ENCODE assay signal across 14 cellular contexts in the genomic region with DNA sequence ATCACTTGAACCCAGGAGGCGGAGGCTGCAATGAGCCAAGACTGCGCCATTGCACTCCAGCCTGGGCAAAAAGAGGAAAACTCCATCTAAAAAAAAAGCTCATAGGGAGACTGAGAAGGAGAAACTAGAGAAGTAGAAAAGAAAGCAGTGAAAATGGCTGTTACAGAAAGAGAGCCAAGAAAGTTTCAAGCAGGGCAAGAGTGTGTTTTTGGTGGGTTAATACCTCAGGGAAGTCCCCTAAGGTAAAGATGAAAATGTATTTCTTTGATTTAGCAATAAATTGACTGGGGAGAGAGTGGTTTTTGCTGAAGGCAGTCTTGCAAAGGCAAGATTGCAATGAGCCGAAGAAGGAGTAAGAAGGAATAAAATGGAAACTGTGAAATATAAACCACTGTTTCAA. TPM values are rescaled to one million over a fixed set of nuclear protein-coding genes. Genes with fewer than 3 reads are reported as not detected.
DNase-seq lines count a peak whose midpoint lies in the region; ATAC-seq, FAIRE-seq and TF ChIP-seq lines count a peak whose summit lies in the region.
"Had no signal": no experiment of that assay in that cellular context is flagged by ENCODE, and none has a peak within 500 bp of the region (broad histone marks: within the 10 kb centered on the region; RNA-seq: fewer than 3 reads in every experiment).

No MANE protein-coding gene starts in this region.

- H3K4ac ChIP-seq in H1 (replicated peaks; ENCODE audit: insufficient read length, low read depth, low read length): no peak overlapping the region

- H3K4me3 ChIP-seq in GM12865 (ENCODE audit: low read depth, low read length): peak overlapping the region; percentile 27; the same call in 1 of the 2 replicates
- H3K4me3 ChIP-seq in OCI-LY1 (ENCODE audit: low read depth, low read length, poor library complexity, severe bottlenecking): no peak overlapping the region
- no peak overlapping the region for H3K4me3 ChIP-seq in H1 (ENCODE audit: extremely low read depth in 1 of 4, insufficient read depth in 2 of 4, low read depth in 3 of 4, low read length in 4 of 4)
- H3K4me3 ChIP-seq in thoracic aorta: peak overlapping the region; percentile 10
- no peak overlapping the region for H3K4me3 ChIP-seq in colonic mucosa
- no peak overlapping the region for H3K4me3 ChIP-seq in stomach

- H3K9ac ChIP-seq in OCI-LY1 (ENCODE audit: low read length) (no peak overlapping the region), H1 (replicated peaks in 1 of 4; ENCODE audit: extremely low read depth in 1 of 4, low read depth in 3 of 4, low read length in 3 of 4) (no peak overlapping the region), colonic mucosa (ENCODE audit: low read depth in 2 of 2, low read length in 2 of 2) (no peak overlapping the region)

- POLR2A ChIA-PET in H1 (lab: Charles Lee; ENCODE audit: partially characterized antibody): interaction anchor here (0.6 to 1.0 kb wide), 2 partner anchors 10 to 641 kb away, joined by 3 read pairs; partner anchors contain the start of gene DUSP16

- DNase-seq in GM12865 (ENCODE audit: low read depth) (peak; percentile 23), H1 (ENCODE audit: low read depth in 1 of 2, low spot score in 2 of 2) (no peak), thoracic aorta (ENCODE audit: low spot score) (no peak), colonic mucosa (no peak), stomach (no peak)
- DNase-seq: BE2C; CD4-positive, alpha-beta memory T cell; DMS79; IMR-90 had no signal

- no peak overlapping the region for H3K14ac ChIP-seq in H1 (ENCODE audit: insufficient read length)

- H2BK12ac ChIP-seq in H1 (ENCODE audit: low read depth, low read length): no peak overlapping the region

- H2BK120ac ChIP-seq in H1 (replicated peaks; ENCODE audit: low read depth, low read length): no peak overlapping the region

- no peak overlapping the region for H2BK20ac ChIP-seq in H1 (ENCODE audit: low read length)

- H3K27ac ChIP-seq in OCI-LY1 (ENCODE audit: low read depth, low read length, poor library complexity, severe bottlenecking) (no peak overlapping the region), H1 (ENCODE audit: low read depth, low read length) (no peak overlapping the region), thoracic aorta (peak overlapping the region in 1 of 2 donors; percentile 11), colonic mucosa (no peak overlapping the region), stomach (peak overlapping the region in 1 of 5 donors; percentile 15)
- H3K27ac ChIP-seq: C4-2B had no signal

- H3K79me2 ChIP-seq in OCI-LY1 (ENCODE audit: insufficient read depth, low read length): no peaks in the 10 kb centered on the region
- H3K79me2 ChIP-seq in H1 (ENCODE audit: control insufficient read depth in 1 of 2, insufficient read depth in 2 of 2, low read length in 2 of 2): no peaks in the 10 kb centered on the region

- no peak overlapping the region for H2BK5ac ChIP-seq in H1 (ENCODE audit: low read depth, low read length)

- TF ChIP-seq POLR2A in H1 (IDR thresholded peaks at IDR 0.05; ENCODE audit: control extremely low read depth in 1 of 2, low read depth in 2 of 2, low read length in 2 of 2) (no peak), stomach (IDR thresholded peaks at IDR 0.05) (no peak)

- no peak overlapping the region for H4K5ac ChIP-seq in H1 (ENCODE audit: insufficient read length, low read depth, low read length)

- no peak overlapping the region for H4K91ac ChIP-seq in H1 (replicated peaks; ENCODE audit: insufficient read length, low read length)

- H3K4me1 ChIP-seq in OCI-LY1 (ENCODE audit: insufficient read depth, low read length, severe bottlenecking): no peaks in the 10 kb centered on the region
- H3K4me1 ChIP-seq in H1 (replicated peaks in 1 of 4; ENCODE audit: control insufficient read depth in 3 of 4, insufficient read depth in 4 of 4, low read length in 3 of 4): no peaks in the 10 kb centered on the region
- no peaks in the 10 kb centered on the region for H3K4me1 ChIP-seq in thoracic aorta (ENCODE audit: control insufficient read depth in 1 of 2, low read depth in 2 of 2)
- H3K4me1 ChIP-seq in colonic mucosa: no peaks in the 10 kb centered on the region
- H3K4me1 ChIP-seq in stomach: no peaks in the 10 kb centered on the region
- H3K4me1 ChIP-seq: BE2C had no signal

- no peak overlapping the region for H3K23ac ChIP-seq in H1 (ENCODE audit: insufficient read length)

- no peak for TF ChIP-seq CTCF in GM12865 (IDR thresholded peaks at IDR 0.05; ENCODE audit: insufficient read depth, low read depth, low read length, missing control alignments)
- TF ChIP-seq CTCF in OCI-LY1 (IDR thresholded peaks at IDR 0.05; ENCODE audit: low read length): no peak
- TF ChIP-seq CTCF in H1 (IDR thresholded peaks at IDR 0.05; ENCODE audit: control extremely low read depth in 1 of 3, insufficient read depth in 1 of 3, low read depth in 1 of 3, low read length in 3 of 3): no peak
- TF ChIP-seq CTCF in thoracic aorta (IDR thresholded peaks at IDR 0.05): no peak
- no peak for TF ChIP-seq CTCF in colonic mucosa (IDR thresholded peaks at IDR 0.05)
- no peak for TF ChIP-seq CTCF in stomach (IDR thresholded peaks at IDR 0.05)

- CTCF ChIA-PET in H1 (lab: Charles Lee; ENCODE audit: partially characterized antibody): interaction anchor here (0.7 to 2.8 kb wide), 4 partner anchors 9 to 141 kb away, joined by 3 to 13 read pairs (median 6); partner anchors contain the start of gene DUSP16

- ATAC-seq in thoracic aorta (ENCODE audit: insufficient number of reproducible peaks, low FRiP score, low read depth) (no peak), GM18909 (IDR thresholded peaks at IDR 0.05; ENCODE audit: poor library complexity, unreplicated experiment) (no peak)
- ATAC-seq: HCT116 had no signal

- no peak overlapping the region for H2BK15ac ChIP-seq in H1 (ENCODE audit: low read length)

- H3K79me1 ChIP-seq in H1 (ENCODE audit: low read depth, low read length): no peaks in the 10 kb centered on the region

- TF ChIP-seq RAD21 in H1 (IDR thresholded peaks at IDR 0.05 in 1 of 2, conservative IDR thresholded peaks at IDR 0.05 in 1 of 2; ENCODE audit: low read depth in 2 of 2, low read length in 2 of 2): no peak

- H2AK5ac ChIP-seq in H1 (ENCODE audit: low read depth, low read length): no peak overlapping the region

- H3K18ac ChIP-seq in H1 (ENCODE audit: extremely low read depth, low read length): no peak overlapping the region

- H4K8ac ChIP-seq in H1 (ENCODE audit: extremely low read depth, insufficient read depth, low read length): no peak overlapping the region

- H3K27me3 ChIP-seq in OCI-LY1 (ENCODE audit: insufficient read depth, low read length): no peaks in the 10 kb centered on the region
- H3K27me3 ChIP-seq in H1 (replicated peaks in 1 of 4; ENCODE audit: control insufficient read depth in 3 of 4, extremely low read depth in 1 of 4, insufficient read depth in 3 of 4, low read length in 3 of 4): no peaks in the 10 kb centered on the region
- no peaks in the 10 kb centered on the region for H3K27me3 ChIP-seq in thoracic aorta (replicated peaks; ENCODE audit: insufficient read depth)
- H3K27me3 ChIP-seq in colonic mucosa: no peaks in the 10 kb centered on the region
- H3K27me3 ChIP-seq in stomach: no peaks in the 10 kb centered on the region
- H3K27me3 ChIP-seq: BE2C had no signal

- TF ChIP-seq EP300 in H1 (IDR thresholded peaks at IDR 0.05; ENCODE audit: borderline replicate concordance in 1 of 2, low read depth in 2 of 2, low read length in 2 of 2): no peak
- TF ChIP-seq EP300 in stomach (IDR thresholded peaks at IDR 0.05): no peak

- no peaks in the 10 kb centered on the region for H3K9me2 ChIP-seq in OCI-LY1 (ENCODE audit: low read depth, low read length)

- no peak overlapping the region for H3K4me2 ChIP-seq in OCI-LY1 (ENCODE audit: low read length)
- H3K4me2 ChIP-seq in H1 (ENCODE audit: insufficient read depth in 1 of 2, low read depth in 2 of 2, low read length in 2 of 2): no peak overlapping the region

- no peak for FAIRE-seq in H1 (lab: Jason Lieb, UNC)
- FAIRE-seq: GM12892 had no signal

- no peaks in the 10 kb centered on the region for H3K9me3 ChIP-seq in OCI-LY1 (ENCODE audit: low read length)
- H3K9me3 ChIP-seq in H1 (ENCODE audit: insufficient read depth in 2 of 2, low read depth in 1 of 2, low read length in 1 of 2): no peaks in the 10 kb centered on the region
- no peaks in the 10 kb centered on the region for H3K9me3 ChIP-seq in thoracic aorta
- H3K9me3 ChIP-seq in colonic mucosa: no peaks in the 10 kb centered on the region
- no peaks in the 10 kb centered on the region for H3K9me3 ChIP-seq in stomach
- H3K9me3 ChIP-seq: BE2C had no signal

- H3K23me2 ChIP-seq in H1 (ENCODE audit: low read depth, low read length): no peaks in the 10 kb centered on the region

- H3K36me3 ChIP-seq in OCI-LY1 (ENCODE audit: insufficient read depth, low read length) (no peaks in the 10 kb centered on the region), H1 (ENCODE audit: control insufficient read depth in 2 of 4, insufficient read depth in 4 of 4, low read length in 3 of 4) (no peaks in the 10 kb centered on the region), thoracic aorta (no peaks in the 10 kb centered on the region), colonic mucosa (no peaks in the 10 kb centered on the region), stomach (no peaks in the 10 kb centered on the region)
- H3K36me3 ChIP-seq: BE2C had no signal

- WGBS in H1 (ENCODE audit: extremely low coverage in 1 of 2, insufficient coverage in 1 of 2, insufficient read length in 1 of 2, insufficient replicate concordance in 2 of 2, low coverage in 1 of 2, low lambda C conversion rate in 2 of 2, missing lambda C conversion rate in 1 of 2), 2 experiments: 93% methylated on average over 2 of the region's 3 CpGs; no CpG with 5 or more reads in 1 of the 2 experiments
- WGBS in stomach, 5 donors: 90 to 93% (median 92%) methylated on average over 3 of the region's 3 CpGs

- intact Hi-C loops in colonic mucosa (cut with DNase I) (no loop called here), stomach (cut with DNase I; ENCODE audit: low total_unique reads) (no loop called here)

- H2AFZ ChIP-seq in OCI-LY1 (ENCODE audit: low read length) (0 out of 2 replicates have a peak overlapping the region, but pooled peaks have one; percentile 79), H1 (ENCODE audit: low read length) (0 out of 2 replicates have a peak overlapping the region, but pooled peaks have one; percentile 72)

- H4K20me1 ChIP-seq in OCI-LY1 (ENCODE audit: insufficient read depth, low read length) (no peaks in the 10 kb centered on the region), H1 (replicated peaks in 1 of 2; ENCODE audit: control insufficient read depth in 1 of 2, insufficient read depth in 2 of 2, low read length in 2 of 2) (no peaks in the 10 kb centered on the region)

- H3F3A ChIP-seq in OCI-LY1 (ENCODE audit: insufficient read depth, low read length): no peaks in the 10 kb centered on the region

- no peak overlapping the region for H3K56ac ChIP-seq in H1 (replicated peaks; ENCODE audit: insufficient read length, low read depth, low read length)

RNA-seq across cellular contexts. Expression of gene DUSP16, which starts 10.0 kb away (rescaled TPM):
- total RNA-seq in H1 (2021; fragmentation: NEBNext Ultra II Directional; extraction: Animal tissue kit (Norgen Biotek cat#: 25700)): 55.9 and 60.5 TPM in 2 replicates
- polyA plus RNA-seq in H1 (2011; rRNA removed): 24.1 and 31.6 TPM in 2 replicates
- 33.4 TPM for polyA plus RNA-seq in H1 (2011; cell fraction: cytosol; rRNA removed)
- polyA plus RNA-seq in H1 (2011; cell fraction: nucleus; rRNA removed): 24.1 TPM
- polyA plus RNA-seq in H1 (2012, experiment 1 of 2): 33.5 to 43.7 TPM (median 37.2 TPM) in 4 replicates
- 7.8 TPM for polyA plus RNA-seq in H1 (2012, experiment 2 of 2)
- polyA plus RNA-seq in H1 (2013, experiment 1 of 2): 23.4 TPM
- polyA plus RNA-seq in H1 (2013, experiment 2 of 2): 24.5 TPM
- polyA minus RNA-seq in H1 (2011; rRNA and poly(A)+ RNA removed): 59.4 and 60.2 TPM in 2 replicates
- 36.3 TPM for polyA minus RNA-seq in H1 (2011; cell fraction: cytosol; rRNA and poly(A)+ RNA removed)
- 25.1 TPM for polyA minus RNA-seq in H1 (2011; cell fraction: nucleus; rRNA and poly(A)+ RNA removed)
- 10 to 100 TPM; 12.9 to 23.4 TPM for total RNA-seq in thoracic aorta
- 10 to 100 TPM; 47.5 to 60.2 TPM for total RNA-seq in colonic mucosa
- 10 to 100 TPM; 11.3 to 34.8 (median 32.0) TPM for total RNA-seq in stomach
- 10 to 100 TPM in 2 of 3 donors, 1 to 10 TPM in 1; 4.9 to 16.0 (median 13.4) TPM for polyA plus RNA-seq in stomach

RNA-seq across cellular contexts. Expression of gene CREBL2, which starts 39.0 kb away (rescaled TPM):
- 16.2 and 18.3 TPM in 2 replicates for total RNA-seq in H1 (2021; fragmentation: NEBNext Ultra II Directional; extraction: Animal tissue kit (Norgen Biotek cat#: 25700))
- polyA plus RNA-seq in H1 (2011; rRNA removed) (7.3 and 9.8 TPM in 2 replicates), stomach (10 to 100 TPM; 12.1 to 33.8 (median 29.8) TPM)
- 12.6 TPM for polyA plus RNA-seq in H1 (2011; cell fraction: cytosol; rRNA removed)
- polyA plus RNA-seq in H1 (2011; cell fraction: nucleus; rRNA removed): 4.3 TPM
- 9.6 to 13.3 TPM (median 9.8 TPM) in 4 replicates for polyA plus RNA-seq in H1 (2012, experiment 1 of 2)
- 1.9 TPM for polyA plus RNA-seq in H1 (2012, experiment 2 of 2)
- polyA plus RNA-seq in H1 (2013, experiment 1 of 2): 11.1 TPM
- 10.9 TPM for polyA plus RNA-seq in H1 (2013, experiment 2 of 2)
- polyA minus RNA-seq in H1 (2011; rRNA and poly(A)+ RNA removed): 10.7 and 14.9 TPM in 2 replicates
- 8.5 TPM for polyA minus RNA-seq in H1 (2011; cell fraction: cytosol; rRNA and poly(A)+ RNA removed)
- 7.5 TPM for polyA minus RNA-seq in H1 (2011; cell fraction: nucleus; rRNA and poly(A)+ RNA removed)
- total RNA-seq in thoracic aorta (10 to 100 TPM; 41.7 to 44.6 TPM), colonic mucosa (10 to 100 TPM; 18.6 to 28.9 TPM), stomach (10 to 100 TPM in 4 of 5 donors, 1 to 10 TPM in 1; 8.2 to 42.0 (median 34.1) TPM)

Comparison
In these comparisons a context has a peak if more than half of its experiments do, and no peak if none do; other contexts are left out.
1. H3K4me3 ChIP-seq: peak in GM12865 (single experiment) and thoracic aorta (single experiment); none in OCI-LY1 (single experiment), H1 (0 of 4), colonic mucosa (single experiment) and stomach (0 of 4).